Comparison of ENCODE assay signal across 10 cellular contexts in the genomic region with DNA sequence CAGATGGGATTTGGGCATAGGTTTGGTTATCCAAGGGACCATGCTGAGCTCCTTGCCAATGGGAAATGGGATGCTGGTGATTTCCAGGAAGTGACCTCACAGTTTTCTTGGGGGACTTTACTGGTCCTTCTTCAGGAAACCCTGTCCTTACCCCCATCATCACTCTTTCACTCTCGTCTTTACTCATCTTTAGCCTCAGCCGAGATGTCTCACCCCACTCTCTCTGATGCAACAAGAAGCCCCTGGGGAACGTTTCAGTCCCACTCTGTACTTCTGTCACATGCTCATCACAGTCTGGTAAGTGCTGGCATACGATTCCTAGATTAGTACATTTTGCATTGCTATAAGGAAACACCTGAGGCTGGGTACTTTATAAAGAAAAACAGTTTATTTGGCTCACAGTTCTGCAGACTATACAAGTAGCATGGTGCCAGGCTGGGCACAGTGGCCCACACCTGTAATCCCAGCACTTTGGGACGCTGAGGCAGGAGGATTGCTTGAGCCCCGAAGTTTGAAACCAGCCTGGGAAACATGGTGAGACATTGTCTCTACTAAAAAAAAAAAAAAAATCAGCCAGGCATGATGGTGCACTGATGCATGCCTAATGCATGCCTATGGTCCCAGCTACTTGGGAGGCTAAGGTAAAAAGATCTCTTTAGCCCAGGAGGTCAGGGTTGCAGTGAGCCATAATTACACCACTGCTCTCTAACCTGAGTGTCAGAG.
A peak's percentile ranks its signal among the peaks of the same experiment; 100 is the strongest.
DNase-seq lines count a peak whose midpoint lies in the region; ATAC-seq and TF ChIP-seq lines count a peak whose summit lies in the region.
"Had no signal": no experiment of that assay in that cellular context is flagged by ENCODE, and none has a peak within 500 bp of the region (broad histone marks: within the 10 kb centered on the region; RNA-seq: fewer than 3 reads in every experiment).

No MANE protein-coding gene starts in this region.

- peak; percentile 4 for DNase-seq in activated CD8-positive, alpha-beta T cell treated with anti-CD3 and anti-CD28 coated beads for 36 hours
- no peak for DNase-seq in activated CD8-positive, alpha-beta T cell treated with anti-CD3 and anti-CD28 coated beads, Interleukin-2, amount 10 ng/mL, durations not matched to agents 7 days and 5 days
- no peak for DNase-seq in lower lobe of right lung
- no peak for DNase-seq in stimulated activated naive CD4-positive, alpha-beta T cell treated with Interleukin-2 at 50 U/mL for 16 hours (lab: John Stamatoyannopoulos, UW)
- no peak for DNase-seq in KG1 (lab: John Stamatoyannopoulos, UW)
- DNase-seq: immature natural killer cell; stimulated activated CD4-positive, alpha-beta T cell treated with anti-CD3 and anti-CD28 coated beads, Interleukin-4, amount 100 ng/mL, for 24 hours had no signal

- POLR2A ChIA-PET in activated CD8-positive, alpha-beta T cell treated with anti-CD3 and anti-CD28 coated beads for 36 hours (lab: Charles Lee): no interaction called here
- POLR2A ChIA-PET in activated CD8-positive, alpha-beta T cell treated with anti-CD3 and anti-CD28 coated beads, Interleukin-2, amount 10 ng/mL, durations not matched to agents 7 days and 5 days (lab: Charles Lee): interaction anchor here (0.6 kb wide), 1 partner anchor 32 kb away, joined by 3 read pairs; no protein-coding TSS in a partner anchor

- H3K4me1 ChIP-seq in lower lobe of right lung: no peaks in the 10 kb centered on the region

- H3K27me3 Mint-ChIP-seq in activated CD8-positive, alpha-beta T cell treated with anti-CD3 and anti-CD28 coated beads for 36 hours: no peaks in the 10 kb centered on the region
- peaks cover 5% of the 10 kb centered on the region for H3K27me3 Mint-ChIP-seq in activated CD8-positive, alpha-beta T cell treated with anti-CD3 and anti-CD28 coated beads, Interleukin-2, amount 10 ng/mL, durations not matched to agents 7 days and 5 days (ENCODE audit: low read depth)
- no peaks in the 10 kb centered on the region for H3K27me3 Mint-ChIP-seq in stimulated activated memory B cell treated with anti-CD40 and anti-IgM and Interleukin-4, amounts not matched to agents 10 μg/mL and 1 μg/mL and 100 μg/mL, for 72 hours

- no peaks in the 10 kb centered on the region for H3K36me3 ChIP-seq in lower lobe of right lung

- no peaks in the 10 kb centered on the region for H3K27me3 ChIP-seq in lower lobe of right lung (ENCODE audit: low read depth)

- no peak overlapping the region for H3K4me3 ChIP-seq in lower lobe of right lung

- no peaks in the 10 kb centered on the region for H3K9me3 ChIP-seq in lower lobe of right lung

- no peak overlapping the region for H3K27ac Mint-ChIP-seq in activated CD8-positive, alpha-beta T cell treated with anti-CD3 and anti-CD28 coated beads for 36 hours
- H3K27ac Mint-ChIP-seq in activated CD8-positive, alpha-beta T cell treated with anti-CD3 and anti-CD28 coated beads, Interleukin-2, amount 10 ng/mL, durations not matched to agents 7 days and 5 days: no peak overlapping the region
- peak overlapping the region; percentile 90 for H3K27ac Mint-ChIP-seq in stimulated activated memory B cell treated with anti-CD40 and anti-IgM and Interleukin-4, amounts not matched to agents 10 μg/mL and 1 μg/mL and 100 μg/mL, for 72 hours
- H3K27ac Mint-ChIP-seq: immature natural killer cell had no signal

- H3K4me3 Mint-ChIP-seq in activated CD8-positive, alpha-beta T cell treated with anti-CD3 and anti-CD28 coated beads for 36 hours: no peak overlapping the region
- no peak overlapping the region for H3K4me3 Mint-ChIP-seq in activated CD8-positive, alpha-beta T cell treated with anti-CD3 and anti-CD28 coated beads, Interleukin-2, amount 10 ng/mL, durations not matched to agents 7 days and 5 days
- peak overlapping the region; percentile 62 for H3K4me3 Mint-ChIP-seq in stimulated activated memory B cell treated with anti-CD40 and anti-IgM and Interleukin-4, amounts not matched to agents 10 μg/mL and 1 μg/mL and 100 μg/mL, for 72 hours
- H3K4me3 Mint-ChIP-seq: immature natural killer cell had no signal

- ATAC-seq in activated CD8-positive, alpha-beta T cell treated with anti-CD3 and anti-CD28 coated beads for 36 hours: peak; percentile 47
- no peak for ATAC-seq in activated CD8-positive, alpha-beta T cell treated with anti-CD3 and anti-CD28 coated beads, Interleukin-2, amount 10 ng/mL, durations not matched to agents 7 days and 5 days
- ATAC-seq in GM21723 (IDR thresholded peaks at IDR 0.05; ENCODE audit: unreplicated experiment) (peak; percentile 92), HG03196 (IDR thresholded peaks at IDR 0.05; ENCODE audit: unreplicated experiment) (peak; percentile 90), lower lobe of right lung (no peak)
- ATAC-seq in stimulated activated memory B cell treated with anti-CD40 and anti-IgM and Interleukin-4, amounts not matched to agents 10 μg/mL and 1 μg/mL and 100 μg/mL, for 72 hours: peak; percentile 94

- H3K36me3 Mint-ChIP-seq in activated CD8-positive, alpha-beta T cell treated with anti-CD3 and anti-CD28 coated beads for 36 hours (ENCODE audit: low read depth): no peaks in the 10 kb centered on the region
- H3K36me3 Mint-ChIP-seq in activated CD8-positive, alpha-beta T cell treated with anti-CD3 and anti-CD28 coated beads, Interleukin-2, amount 10 ng/mL, durations not matched to agents 7 days and 5 days (ENCODE audit: low read depth): no peaks in the 10 kb centered on the region
- H3K36me3 Mint-ChIP-seq in stimulated activated memory B cell treated with anti-CD40 and anti-IgM and Interleukin-4, amounts not matched to agents 10 μg/mL and 1 μg/mL and 100 μg/mL, for 72 hours: peaks cover 24% of the 10 kb centered on the region

- CTCF ChIA-PET in activated CD8-positive, alpha-beta T cell treated with anti-CD3 and anti-CD28 coated beads for 36 hours (lab: Charles Lee): no interaction called here
- CTCF ChIA-PET in activated CD8-positive, alpha-beta T cell treated with anti-CD3 and anti-CD28 coated beads, Interleukin-2, amount 10 ng/mL, durations not matched to agents 7 days and 5 days (lab: Charles Lee): no interaction called here

- TF ChIP-seq CTCF in activated CD8-positive, alpha-beta T cell treated with anti-CD3 and anti-CD28 coated beads for 36 hours (IDR thresholded peaks at IDR 0.05): no peak
- no peak for TF ChIP-seq CTCF in lower lobe of right lung (IDR thresholded peaks at IDR 0.05)

- H3K4me1 Mint-ChIP-seq in activated CD8-positive, alpha-beta T cell treated with anti-CD3 and anti-CD28 coated beads for 36 hours (ENCODE audit: low read depth): no peaks in the 10 kb centered on the region
- H3K4me1 Mint-ChIP-seq in activated CD8-positive, alpha-beta T cell treated with anti-CD3 and anti-CD28 coated beads, Interleukin-2, amount 10 ng/mL, durations not matched to agents 7 days and 5 days (ENCODE audit: low read depth): peaks cover 1% of the 10 kb centered on the region
- peaks cover 16% of the 10 kb centered on the region for H3K4me1 Mint-ChIP-seq in stimulated activated memory B cell treated with anti-CD40 and anti-IgM and Interleukin-4, amounts not matched to agents 10 μg/mL and 1 μg/mL and 100 μg/mL, for 72 hours
- H3K4me1 Mint-ChIP-seq: immature natural killer cell had no signal

- intact Hi-C loops in activated CD8-positive, alpha-beta T cell treated with anti-CD3 and anti-CD28 coated beads for 36 hours (cut with micrococcal nuclease): no loop called here
- intact Hi-C loops in lower lobe of right lung (cut with DNase I): no loop called here

- no peaks in the 10 kb centered on the region for H3K9me3 Mint-ChIP-seq in activated CD8-positive, alpha-beta T cell treated with anti-CD3 and anti-CD28 coated beads for 36 hours
- no peaks in the 10 kb centered on the region for H3K9me3 Mint-ChIP-seq in activated CD8-positive, alpha-beta T cell treated with anti-CD3 and anti-CD28 coated beads, Interleukin-2, amount 10 ng/mL, durations not matched to agents 7 days and 5 days (ENCODE audit: insufficient read depth)
- peaks cover 3% of the 10 kb centered on the region for H3K9me3 Mint-ChIP-seq in stimulated activated memory B cell treated with anti-CD40 and anti-IgM and Interleukin-4, amounts not matched to agents 10 μg/mL and 1 μg/mL and 100 μg/mL, for 72 hours

- no peak overlapping the region for H3K27ac ChIP-seq in lower lobe of right lung

Comparison
In these comparisons a context has a peak if more than half of its experiments do, and no peak if none do; other contexts are left out.
1. ATAC-seq: peak in activated CD8-positive, alpha-beta T cell treated with anti-CD3 and anti-CD28 coated beads for 36 hours (single experiment), GM21723 (single experiment), HG03196 (single experiment) and stimulated activated memory B cell treated with anti-CD40 and anti-IgM and Interleukin-4, amounts not matched to agents 10 μg/mL and 1 μg/mL and 100 μg/mL, for 72 hours (single experiment); none in activated CD8-positive, alpha-beta T cell treated with anti-CD3 and anti-CD28 coated beads, Interleukin-2, amount 10 ng/mL, durations not matched to agents 7 days and 5 days (single experiment) and lower lobe of right lung (0 of 2).